Comparison of ENCODE assay signal across 6 cellular contexts in genomic region chrY:9357497-9357896, GRCh38. TPM values are rescaled to one million over a fixed set of nuclear protein-coding genes. Genes with fewer than 3 reads are reported as not detected.
"Had no signal": no experiment of that assay in that cellular context is flagged by ENCODE, and none has a peak within 500 bp of the region (broad histone marks: within the 10 kb centered on the region; RNA-seq: fewer than 3 reads in every experiment).

Gene TSPY8, plus strand, starts transcription at chrY:9357797. Its CDS starts 46 bp downstream, at chrY:9357843.

RNA-seq across cellular contexts. Expression of gene TSPY8, which starts in this region (rescaled TPM):
- total RNA-seq: HepG2, HT-29, HT1080, IMR-90, K562 had no signal
- polyA plus RNA-seq: HepG2, IgD-negative memory B cell, IMR-90, K562 had no signal
